ENCODE assay signal across 8 cellular contexts in the genomic region with DNA sequence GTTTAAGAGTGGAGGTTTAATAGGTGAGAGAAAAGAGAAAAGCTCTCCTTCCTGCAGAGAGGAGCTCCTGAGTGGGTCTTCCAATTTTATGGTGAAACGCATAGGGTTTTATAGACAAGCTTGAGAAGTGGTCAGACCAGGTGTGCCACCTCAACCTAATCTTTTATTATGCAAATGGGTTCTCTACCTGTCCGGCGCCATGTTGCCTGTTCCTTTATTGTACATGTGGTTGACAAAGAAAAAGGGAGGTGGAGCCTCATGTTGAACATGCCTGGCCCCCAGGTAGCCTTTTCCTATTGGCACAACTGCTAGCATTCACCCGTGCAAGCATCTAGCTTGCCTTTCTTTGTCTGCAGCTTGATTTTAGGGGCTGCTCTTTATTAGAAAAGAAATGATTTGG.
"Had no signal": no experiment of that assay in that cellular context is flagged by ENCODE, and none has a peak within 500 bp of the region (broad histone marks: within the 10 kb centered on the region; RNA-seq: fewer than 3 reads in every experiment).

No MANE protein-coding gene starts in this region.

- H2AFZ ChIP-seq: GM23248 had no signal

- H3K27ac ChIP-seq: GM23248 had no signal

- H3K4me1 ChIP-seq: HAP-1 had no signal

- DNase-seq: GM23248, GOT3, H7, HFFc6, IMR-90 had no signal

- H3K9me3 ChIP-seq: HAP-1 had no signal

- H3K4me3 ChIP-seq: GM23248, HAP-1 had no signal

- FAIRE-seq: HTR-8/SVneo had no signal

- H3K9ac ChIP-seq: GM23248 had no signal

- ATAC-seq: HCT116 had no signal

- H3K36me3 ChIP-seq: HAP-1 had no signal
